8 cellular contexts compared by ENCODE assay signal in genomic region chr13:102399791-102400618, GRCh38. TPM values are rescaled to one million over a fixed set of nuclear protein-coding genes. Genes with fewer than 3 reads are reported as not detected.
DNase-seq lines count a peak whose midpoint lies in the region; ATAC-seq and TF ChIP-seq lines count a peak whose summit lies in the region.

No MANE protein-coding gene starts in this region.

- no peaks in the 10 kb centered on the region for H3F3A ChIP-seq in MM.1S (ENCODE audit: insufficient read depth, low read length)

- no peaks in the 10 kb centered on the region for H3K9me3 Mint-ChIP-seq in activated naive CD8-positive, alpha-beta T cell (ENCODE audit: low read depth)

- no peaks in the 10 kb centered on the region for H4K20me1 ChIP-seq in MM.1S (ENCODE audit: insufficient read depth, low read length)

- H3K4me3 Mint-ChIP-seq in activated naive CD8-positive, alpha-beta T cell, result peak overlapping the region; percentile 88

- intact Hi-C loops in left cardiac atrium (cut with DNase I) (loop anchor here in 1 of 2 donors (10.0 kb wide), 2 partner anchors 105 to 255 kb away; no protein-coding TSS in a partner anchor), prostate gland (cut with DNase I) (no loop called here)

- H3K4me1 ChIP-seq in MM.1S (ENCODE audit: low read length) (peaks cover 3% of the 10 kb centered on the region; the same call in 1 of the 2 replicates), prostate gland (replicated peaks) (no peaks in the 10 kb centered on the region)

- peak; percentile 32 for TF ChIP-seq CTCF in MM.1S (IDR thresholded peaks at IDR 0.05; ENCODE audit: low read length)
- TF ChIP-seq CTCF in prostate gland (IDR thresholded peaks at IDR 0.05), result no peak

- peaks cover 30% of the 10 kb centered on the region for H3K4me1 Mint-ChIP-seq in activated naive CD8-positive, alpha-beta T cell (ENCODE audit: low read depth)

- H3K27me3 Mint-ChIP-seq in activated naive CD8-positive, alpha-beta T cell, result peaks cover 36% of the 10 kb centered on the region

- no peaks in the 10 kb centered on the region for H3K9me2 ChIP-seq in MM.1S (replicated peaks; ENCODE audit: insufficient read depth, low read length)

- H2AFZ ChIP-seq in MM.1S (ENCODE audit: low read length), result peak overlapping the region; percentile 90

- no peak for TF ChIP-seq POLR2A in prostate gland (IDR thresholded peaks at IDR 0.05)

- H3K4me3 ChIP-seq in MM.1S (ENCODE audit: low read length) (peak overlapping the region; percentile 57), prostate gland (peak overlapping the region; percentile 4 to 22)

- ATAC-seq in left cardiac atrium (peak; percentile 35 to 67), HG03095 (IDR thresholded peaks at IDR 0.05; ENCODE audit: unreplicated experiment) (no peak)

- H3K36me3 ChIP-seq in MM.1S (replicated peaks; ENCODE audit: insufficient read depth, low read length) (no peaks in the 10 kb centered on the region), prostate gland (no peaks in the 10 kb centered on the region)

- H3K4me2 ChIP-seq in MM.1S (ENCODE audit: low read depth, low read length), result peak overlapping the region; percentile 73

- peaks cover 12% of the 10 kb centered on the region; the same call in 1 of the 2 replicates for H3K27me3 ChIP-seq in MM.1S (replicated peaks; ENCODE audit: insufficient read depth, low read length)
- H3K27me3 ChIP-seq in prostate gland (replicated peaks; ENCODE audit: insufficient read depth), result peaks cover 10% of the 10 kb centered on the region

- H3K27ac Mint-ChIP-seq in activated naive CD8-positive, alpha-beta T cell, result no peak overlapping the region

- DNase-seq in stimulated activated CD4-positive, alpha-beta T cell treated with anti-CD3 and anti-CD28 coated beads, Interleukin-15, amount 100 ng/mL, for 24 hours, result peak; percentile 37
- no peak for DNase-seq in stimulated activated CD4-positive, alpha-beta T cell treated with anti-CD3 and anti-CD28 coated beads, Interleukin-2, amount 100 ng/mL, for 48 hours
- DNase-seq in MM.1S (peak; percentile 52), left cardiac atrium (peak; percentile 33), prostate gland (ENCODE audit: low spot score) (no peak), RKO (ENCODE audit: low spot score) (no peak)

- no peaks in the 10 kb centered on the region for H3K79me2 ChIP-seq in MM.1S (ENCODE audit: low read length)

- H3K9me3 ChIP-seq in MM.1S (replicated peaks; ENCODE audit: insufficient read depth, low read length) (no peaks in the 10 kb centered on the region), prostate gland (no peaks in the 10 kb centered on the region)

- 3% methylated on average over 30 of the region's 56 CpGs for WGBS in prostate gland

- no peak overlapping the region for H3K27ac ChIP-seq in MM.1S (ENCODE audit: low read length)
- H3K27ac ChIP-seq in prostate gland, result no peak overlapping the region

- H3K9ac ChIP-seq in MM.1S (ENCODE audit: low read length), result peak overlapping the region; percentile 30; the same call in 1 of the 2 replicates

- no peaks in the 10 kb centered on the region for H3K36me3 Mint-ChIP-seq in activated naive CD8-positive, alpha-beta T cell

RNA-seq across cellular contexts. Expression of gene FGF14, which starts 1.8 kb away (rescaled TPM):
- total RNA-seq in left cardiac atrium, result 1 to 10 TPM; 1.3 to 3.7 TPM
- under 1 TPM; under 0.01 to 0.28 TPM for total RNA-seq in prostate gland

Comparison
In these comparisons a context has a peak if more than half of its experiments do, and no peak if none do; other contexts are left out.
1. DNase-seq: peak in stimulated activated CD4-positive, alpha-beta T cell treated with anti-CD3 and anti-CD28 coated beads, Interleukin-15, amount 100 ng/mL, for 24 hours (single experiment), MM.1S (single experiment) and left cardiac atrium (single experiment); none in stimulated activated CD4-positive, alpha-beta T cell treated with anti-CD3 and anti-CD28 coated beads, Interleukin-2, amount 100 ng/mL, for 48 hours (0 of 2), prostate gland (single experiment) and RKO (single experiment).